Comparison of ENCODE assay signal across 33 cellular contexts in the genomic region with DNA sequence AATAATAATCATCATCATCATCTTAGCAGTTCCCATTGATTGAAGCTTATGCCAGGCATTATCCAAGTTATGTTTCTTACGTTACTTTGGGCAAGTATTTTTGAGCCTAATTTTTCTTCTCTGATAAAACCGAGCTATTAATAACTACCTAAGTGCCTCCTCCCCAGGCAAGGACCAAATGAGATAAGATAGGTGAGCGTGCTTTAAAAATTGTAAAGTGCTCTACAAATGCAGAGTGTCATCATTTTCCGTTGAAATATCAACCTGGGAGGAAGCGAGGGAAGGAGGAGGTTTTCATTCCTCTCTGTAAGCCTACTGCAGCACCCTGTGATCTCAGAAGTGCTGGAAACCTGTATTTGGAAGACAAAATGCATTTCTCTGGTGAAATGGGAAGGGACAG.
"Had no signal": no experiment of that assay in that cellular context is flagged by ENCODE, and none has a peak within 500 bp of the region (broad histone marks: within the 10 kb centered on the region; RNA-seq: fewer than 3 reads in every experiment).

No MANE protein-coding gene starts in this region.

- H3K4me3 ChIP-seq: adrenal gland, body of pancreas had no signal

- ATAC-seq: activated CD8-positive, alpha-beta T cell treated with anti-CD3 and anti-CD28 coated beads for 36 hours; activated naive CD4-positive, alpha-beta T cell treated with anti-CD3 and anti-CD28 coated beads, Interleukin-2, amount 50 U/mL, for 72 hours; activated T-cell treated with anti-CD3 and anti-CD28 coated beads, Interleukin-2, amount 50 U/mL, for 4 hours; activated T-cell treated with anti-CD3 and anti-CD28 coated beads, Interleukin-2, amount 50 U/mL, for 72 hours; activated T-helper 17 cell treated with anti-CD3 and anti-CD28 coated beads, Interleukin-2, amount 50 U/mL, for 72 hours; body of pancreas had no signal

- DNase-seq: activated B cell treated with CpG ODN at 0.5 μM for 24 hours; activated CD4-positive, alpha-beta memory T cell treated with anti-CD3 and anti-CD28 coated beads for 36 hours; activated CD4-positive, alpha-beta T cell treated with anti-CD3 and anti-CD28 coated beads for 4 hours; activated CD4-positive, alpha-beta T cell treated with anti-CD3 and anti-CD28 coated beads, Interleukin-2, amount 10 ng/mL, durations not matched to agents 24 days and 14 days; activated CD4-positive, alpha-beta T cell treated with anti-CD3 and anti-CD28 coated beads, Interleukin-2, amount 50 U/mL, for 1 hour; activated CD4-positive, alpha-beta T cell treated with anti-CD3 and anti-CD28 coated beads, Interleukin-2, amount 50 U/mL, for 4 hours; activated CD4-positive, CD25-positive, alpha-beta regulatory T cell treated with anti-CD3 and anti-CD28 coated beads, Interleukin-2, amount 50 U/mL, for 72 hours; activated CD8-positive, alpha-beta memory T cell treated with anti-CD3 and anti-CD28 coated beads, Interleukin-2, amount 50 U/mL, for 4 hours; activated CD8-positive, alpha-beta T cell treated with anti-CD3 and anti-CD28 coated beads for 36 hours; activated effector memory CD4-positive, alpha-beta T cell treated with anti-CD3 and anti-CD28 coated beads, Interleukin-2, amount 50 U/mL, for 16 hours; activated gamma-delta T cell treated with Interleukin-2 at 50 U/mL for 16 hours; activated naive CD4-positive, alpha-beta T cell; activated naive CD4-positive, alpha-beta T cell treated with anti-CD3 and anti-CD28 coated beads for 36 hours; activated naive CD4-positive, alpha-beta T cell treated with anti-CD3 and anti-CD28 coated beads, Interleukin-2, amount 50 U/mL, for 16 hours; activated naive CD8-positive, alpha-beta T cell treated with anti-CD3 and anti-CD28 coated beads for 36 hours; activated T-cell treated with anti-CD3 and anti-CD28 coated beads for 4 hours; activated T-cell treated with anti-CD3 and anti-CD28 coated beads, Interleukin-2, amount 50 U/mL, for 1 hour; activated T-cell treated with anti-CD3 and anti-CD28 coated beads, Interleukin-2, amount 50 U/mL, for 4 hours; activated T-cell treated with anti-CD3 and anti-CD28 coated beads, Interleukin-2, amount 50 U/mL, for 72 hours; adrenal gland; amniotic stem cell; aorta; body of pancreas; brain microvascular endothelial cell; caudate nucleus; cerebellar nuclear complex; SW 1271; T-helper 1 cell; T-helper 2 cell; T-helper 9 cell had no signal

- H3K27ac ChIP-seq: adrenal gland, body of pancreas, brain microvascular endothelial cell, VCaP had no signal

- H3K4me1 ChIP-seq: adrenal gland, body of pancreas had no signal

- H3K27me3 ChIP-seq: adrenal gland, body of pancreas, brain microvascular endothelial cell had no signal

- H3K9me3 ChIP-seq: adrenal gland, body of pancreas had no signal
